ENCODE assay signal across 8 cellular contexts in the genomic region with DNA sequence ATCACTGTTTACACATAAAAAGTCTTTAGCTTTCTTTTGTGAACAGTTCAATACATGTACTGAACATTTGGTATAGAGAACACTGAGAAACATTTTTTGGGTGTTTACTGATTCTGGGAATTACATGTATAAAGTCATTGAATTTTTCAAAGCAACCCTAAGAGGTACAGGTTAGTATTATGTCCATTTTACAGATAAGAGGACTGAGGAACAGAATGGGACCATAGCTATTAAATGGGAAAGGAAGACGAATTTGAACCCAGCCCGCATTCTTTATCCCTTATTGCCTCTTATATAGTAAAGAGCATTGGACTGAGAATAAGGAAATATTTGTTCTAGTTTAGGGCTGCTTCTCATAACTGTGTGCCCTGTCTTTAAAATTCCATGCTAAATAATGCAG. TPM values are rescaled to one million over a fixed set of nuclear protein-coding genes. Genes with fewer than 3 reads are reported as not detected.
DNase-seq lines count a peak whose midpoint lies in the region; ATAC-seq and TF ChIP-seq lines count a peak whose summit lies in the region.

No MANE protein-coding gene starts in this region.

- no peak overlapping the region for H3K9ac ChIP-seq in HUES6 (ENCODE audit: low read length)

- H3K27ac Mint-ChIP-seq in nephron: no peak overlapping the region

- intact Hi-C loops in breast epithelium (cut with DNase I; ENCODE audit: low total_unique reads): no loop called here

- DNase-seq in AG10803 (ENCODE audit: low read depth) (no peak), breast epithelium (ENCODE audit: low spot score in 2 of 2) (no peak), kidney glomerular epithelial cell (lab: John Stamatoyannopoulos, UW) (no peak), NCI-H2227 (lab: John Stamatoyannopoulos, UW; ENCODE audit: unreplicated experiment) (no peak)
- DNase-seq in stimulated activated CD4-positive, alpha-beta T cell treated with anti-CD3 and anti-CD28 coated beads, Interleukin-2, amount 100 ng/mL, for 24 hours: no peak

- peak overlapping the region; percentile 63 to 77 (median 72) for H3K4me3 Mint-ChIP-seq in nephron

- no peaks in the 10 kb centered on the region for H3K27me3 Mint-ChIP-seq in nephron (ENCODE audit: low read depth)

- H3K9me3 ChIP-seq in HUES6 (ENCODE audit: control insufficient read depth, insufficient read depth, low read depth, low read length) (no peaks in the 10 kb centered on the region), breast epithelium (no peaks in the 10 kb centered on the region)

- peaks cover 3% of the 10 kb centered on the region; the same call in 1 of the 2 replicates for H3K4me1 ChIP-seq in HUES6 (ENCODE audit: control insufficient read depth, insufficient read depth, low read length)
- peaks cover 0 to 10% of the 10 kb centered on the region in 2 donors for H3K4me1 ChIP-seq in breast epithelium

- TF ChIP-seq CTCF in AG10803 (conservative IDR thresholded peaks at IDR 0.05; ENCODE audit: low read length) (no peak), breast epithelium (IDR thresholded peaks at IDR 0.05) (no peak), nephron (IDR thresholded peaks at IDR 0.05; ENCODE audit: unreplicated experiment in 3 of 3) (no peak)

- no peak for ATAC-seq in HG03139 (IDR thresholded peaks at IDR 0.05; ENCODE audit: unreplicated experiment)

- peaks cover 38% of the 10 kb centered on the region for H3K36me3 Mint-ChIP-seq in nephron (ENCODE audit: low read depth)

- H3K4me1 Mint-ChIP-seq in nephron: peaks cover 32% of the 10 kb centered on the region

- H3K27ac ChIP-seq in HUES6 (ENCODE audit: low read depth, low read length): no peak overlapping the region
- no peak overlapping the region for H3K27ac ChIP-seq in breast epithelium

- H3K27me3 ChIP-seq in HUES6 (ENCODE audit: control insufficient read depth, insufficient read depth, low read length) (no peaks in the 10 kb centered on the region), breast epithelium (no peaks in the 10 kb centered on the region)

- H3K9me3 Mint-ChIP-seq in nephron: no peaks in the 10 kb centered on the region

- peaks cover 29% of the 10 kb centered on the region for H3K36me3 ChIP-seq in HUES6 (ENCODE audit: control insufficient read depth, insufficient read depth, low read length)
- H3K36me3 ChIP-seq in breast epithelium: no peaks in the 10 kb centered on the region

- H3K4me3 ChIP-seq in AG10803 (ENCODE audit: low read length) (peak overlapping the region; percentile 74; the same call in 1 of the 2 replicates), HUES6 (ENCODE audit: low read depth, low read length) (peak overlapping the region; percentile 96), breast epithelium (peak overlapping the region; percentile 88 to 97 (median 96))

- no peak for TF ChIP-seq POLR2A in breast epithelium (IDR thresholded peaks at IDR 0.05)

RNA-seq across cellular contexts. Expression of a gene that starts 0.9 kb away (rescaled TPM):
- 100 to 1,000 TPM in 1 of 3 donors, 10 to 100 TPM in 2; 48.0 to 113 (median 76.4) TPM for total RNA-seq in breast epithelium

RNA-seq across cellular contexts. Expression of a gene that starts 33.6 kb away (rescaled TPM):
- 10 to 100 TPM; 25.9 to 51.7 (median 26.7) TPM for total RNA-seq in breast epithelium
